Comparison of ENCODE assay signal across 28 cellular contexts in the genomic region with DNA sequence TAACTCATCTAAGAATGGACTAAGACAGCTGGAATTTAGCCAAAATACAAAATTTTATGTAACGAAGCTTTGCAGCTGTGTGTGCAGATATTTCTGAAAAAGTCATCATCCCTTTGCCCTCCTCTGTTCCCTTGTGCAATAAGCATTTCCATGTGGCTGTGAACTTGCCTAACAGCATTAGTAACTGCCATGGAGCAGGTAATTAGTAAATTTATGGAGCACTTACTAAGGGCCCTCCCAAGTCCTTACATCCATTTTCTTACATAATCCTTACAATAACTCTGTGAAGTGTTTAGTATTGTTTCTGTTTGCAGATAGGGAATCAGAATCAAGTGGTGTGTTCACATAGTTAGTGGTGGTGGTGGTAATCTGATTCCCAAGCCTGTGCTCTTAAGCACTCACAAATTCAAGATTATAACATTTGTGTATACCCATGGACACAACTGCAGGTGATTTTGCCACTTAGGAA.
DNase-seq lines count a peak whose midpoint lies in the region; ATAC-seq and TF ChIP-seq lines count a peak whose summit lies in the region.
"Had no signal": no experiment of that assay in that cellular context is flagged by ENCODE, and none has a peak within 500 bp of the region (broad histone marks: within the 10 kb centered on the region; RNA-seq: fewer than 3 reads in every experiment).

No MANE protein-coding gene starts in this region.

- H3K4me1 ChIP-seq in spleen = no peaks in the 10 kb centered on the region
- H3K4me1 ChIP-seq: prostate gland had no signal

- 45 to 72% (median 61%) methylated on average over 1 of the region's 1 CpG for WGBS in spleen, 5 donors

- no peak for TF ChIP-seq POLR2A in spleen (IDR thresholded peaks at IDR 0.05)

- DNase-seq in NCI-H1436 treated with DMSO at 0.1 percent for 48 hours (lab: John Stamatoyannopoulos, UW) = peak; percentile 5
- no peak for DNase-seq in NCI-H1436 (lab: John Stamatoyannopoulos, UW)
- DNase-seq in NCI-H1105 (lab: John Stamatoyannopoulos, UW) = peak; percentile 29
- peak; percentile 23 to 56 for DNase-seq in cardiac fibroblast (ENCODE audit: low read depth in 2 of 2)
- no peak for DNase-seq in sciatic nerve (ENCODE audit: low spot score)
- no peak for DNase-seq in spleen
- no peak for DNase-seq in NCI-H1048 (lab: John Stamatoyannopoulos, UW)
- no peak for DNase-seq in activated CD8-positive, alpha-beta memory T cell treated with anti-CD3 and anti-CD28 coated beads, Interleukin-2, amount 10 ng/mL, durations not matched to agents 7 days and 5 days
- DNase-seq: activated CD8-positive, alpha-beta T cell treated with anti-CD3 and anti-CD28 coated beads for 36 hours; activated naive CD4-positive, alpha-beta T cell; activated T-cell treated with anti-CD3 and anti-CD28 coated beads, Interleukin-2, amount 50 U/mL, for 24 hours; amygdala; gastrocnemius medialis; HFFc6; islet precursor cell; KG1; NCI-H2081 treated with DMSO at 0.1 percent for 48 hours; NCI-H526; OCI-M1; stimulated activated CD4-positive, alpha-beta T cell treated with anti-CD3 and anti-CD28 coated beads, Interleukin-2, amount 100 ng/mL, for 48 hours; stimulated activated naive B cell treated with anti-CD40 and anti-IgM and Interleukin-4, amounts not matched to agents 10 μg/mL and 1 μg/mL and 100 μg/mL, for 72 hours had no signal

- peaks cover 6% of the 10 kb centered on the region for H3K27me3 Mint-ChIP-seq in activated CD8-positive, alpha-beta memory T cell treated with anti-CD3 and anti-CD28 coated beads, Interleukin-2, amount 10 ng/mL, durations not matched to agents 7 days and 5 days

- H3K4me3 Mint-ChIP-seq in activated CD8-positive, alpha-beta memory T cell treated with anti-CD3 and anti-CD28 coated beads, Interleukin-2, amount 10 ng/mL, durations not matched to agents 7 days and 5 days = no peak overlapping the region
- H3K4me3 Mint-ChIP-seq: activated CD8-positive, alpha-beta T cell treated with anti-CD3 and anti-CD28 coated beads for 36 hours; activated T-cell treated with anti-CD3 and anti-CD28 coated beads, Interleukin-2, amount 50 U/mL, for 24 hours; B cell; central memory CD8-positive, alpha-beta T cell; HFFc6; stimulated activated naive B cell treated with anti-CD40 and anti-IgM and Interleukin-4, amounts not matched to agents 10 μg/mL and 1 μg/mL and 100 μg/mL, for 72 hours had no signal

- TF ChIP-seq CTCF in cardiac fibroblast (IDR thresholded peaks at IDR 0.05; ENCODE audit: low read depth, low read length) (no peak), spleen (IDR thresholded peaks at IDR 0.05 in 8 of 11, conservative IDR thresholded peaks at IDR 0.05 in 3 of 11) (no peak)

- no peak overlapping the region for H3K4me3 ChIP-seq in cardiac fibroblast (replicated peaks in 1 of 2; ENCODE audit: low read depth in 2 of 2, low read length in 2 of 2)
- H3K4me3 ChIP-seq in spleen = no peak overlapping the region
- H3K4me3 ChIP-seq: gastrocnemius medialis, prostate gland, skin epidermis, thoracic aorta had no signal

- no peak overlapping the region for H3K27ac Mint-ChIP-seq in activated CD8-positive, alpha-beta memory T cell treated with anti-CD3 and anti-CD28 coated beads, Interleukin-2, amount 10 ng/mL, durations not matched to agents 7 days and 5 days
- H3K27ac Mint-ChIP-seq: activated CD8-positive, alpha-beta T cell treated with anti-CD3 and anti-CD28 coated beads for 36 hours; activated T-cell treated with anti-CD3 and anti-CD28 coated beads, Interleukin-2, amount 50 U/mL, for 24 hours; B cell; HFFc6; stimulated activated naive B cell treated with anti-CD40 and anti-IgM and Interleukin-4, amounts not matched to agents 10 μg/mL and 1 μg/mL and 100 μg/mL, for 72 hours had no signal

- ATAC-seq in sciatic nerve = peak; percentile 63
- ATAC-seq in activated CD8-positive, alpha-beta memory T cell treated with anti-CD3 and anti-CD28 coated beads, Interleukin-2, amount 10 ng/mL, durations not matched to agents 7 days and 5 days = no peak
- ATAC-seq: activated CD4-positive, CD25-positive, alpha-beta regulatory T cell treated with anti-CD3 and anti-CD28 coated beads, Interleukin-2, amount 50 U/mL, for 24 hours; activated CD8-positive, alpha-beta T cell treated with anti-CD3 and anti-CD28 coated beads for 36 hours; gastrocnemius medialis; stimulated activated naive B cell treated with anti-CD40 and anti-IgM and Interleukin-4, amounts not matched to agents 10 μg/mL and 1 μg/mL and 100 μg/mL, for 72 hours had no signal

- no peaks in the 10 kb centered on the region for H3K36me3 ChIP-seq in spleen
- H3K36me3 ChIP-seq: gastrocnemius medialis, prostate gland, thoracic aorta had no signal

- H3K9me3 Mint-ChIP-seq in activated CD8-positive, alpha-beta memory T cell treated with anti-CD3 and anti-CD28 coated beads, Interleukin-2, amount 10 ng/mL, durations not matched to agents 7 days and 5 days (ENCODE audit: low read depth) = no peaks in the 10 kb centered on the region
- H3K9me3 Mint-ChIP-seq: activated CD8-positive, alpha-beta T cell treated with anti-CD3 and anti-CD28 coated beads for 36 hours; activated T-cell treated with anti-CD3 and anti-CD28 coated beads, Interleukin-2, amount 50 U/mL, for 24 hours; central memory CD8-positive, alpha-beta T cell; HFFc6; stimulated activated naive B cell treated with anti-CD40 and anti-IgM and Interleukin-4, amounts not matched to agents 10 μg/mL and 1 μg/mL and 100 μg/mL, for 72 hours had no signal

- no peaks in the 10 kb centered on the region for H3K9me3 ChIP-seq in spleen
- H3K9me3 ChIP-seq: gastrocnemius medialis, prostate gland, thoracic aorta had no signal

- intact Hi-C loops in sciatic nerve (cut with DNase I) (no loop called here), spleen (cut with DNase I; ENCODE audit: low total_unique reads) (no loop called here)

- no peaks in the 10 kb centered on the region for H3K27me3 ChIP-seq in spleen (replicated peaks in 1 of 7)
- H3K27me3 ChIP-seq: gastrocnemius medialis had no signal

- H3K4me1 Mint-ChIP-seq in activated CD8-positive, alpha-beta memory T cell treated with anti-CD3 and anti-CD28 coated beads, Interleukin-2, amount 10 ng/mL, durations not matched to agents 7 days and 5 days = no peaks in the 10 kb centered on the region
- H3K4me1 Mint-ChIP-seq: B cell; central memory CD8-positive, alpha-beta T cell; stimulated activated naive B cell treated with anti-CD40 and anti-IgM and Interleukin-4, amounts not matched to agents 10 μg/mL and 1 μg/mL and 100 μg/mL, for 72 hours had no signal

- no peaks in the 10 kb centered on the region for H3K36me3 Mint-ChIP-seq in activated CD8-positive, alpha-beta memory T cell treated with anti-CD3 and anti-CD28 coated beads, Interleukin-2, amount 10 ng/mL, durations not matched to agents 7 days and 5 days
- H3K36me3 Mint-ChIP-seq: stimulated activated naive B cell treated with anti-CD40 and anti-IgM and Interleukin-4, amounts not matched to agents 10 μg/mL and 1 μg/mL and 100 μg/mL, for 72 hours had no signal

- H3K27ac ChIP-seq in spleen = no peak overlapping the region
- H3K27ac ChIP-seq: epithelial cell of prostate, gastrocnemius medialis, prostate gland, skin epidermis, thoracic aorta had no signal

- CTCF ChIA-PET in activated CD8-positive, alpha-beta memory T cell treated with anti-CD3 and anti-CD28 coated beads, Interleukin-2, amount 10 ng/mL, durations not matched to agents 7 days and 5 days (lab: Charles Lee) = no interaction called here

Comparison
In these comparisons a context has a peak if more than half of its experiments do, and no peak if none do; other contexts are left out.
1. DNase-seq: peak in NCI-H1436 treated with DMSO at 0.1 percent for 48 hours (single experiment), NCI-H1105 (single experiment) and cardiac fibroblast (2 of 2); none in NCI-H1436 (single experiment), sciatic nerve (single experiment), spleen (single experiment), NCI-H1048 (single experiment) and activated CD8-positive, alpha-beta memory T cell treated with anti-CD3 and anti-CD28 coated beads, Interleukin-2, amount 10 ng/mL, durations not matched to agents 7 days and 5 days (single experiment).